Comparison of ENCODE assay signal across 1 cellular context in the genomic region with DNA sequence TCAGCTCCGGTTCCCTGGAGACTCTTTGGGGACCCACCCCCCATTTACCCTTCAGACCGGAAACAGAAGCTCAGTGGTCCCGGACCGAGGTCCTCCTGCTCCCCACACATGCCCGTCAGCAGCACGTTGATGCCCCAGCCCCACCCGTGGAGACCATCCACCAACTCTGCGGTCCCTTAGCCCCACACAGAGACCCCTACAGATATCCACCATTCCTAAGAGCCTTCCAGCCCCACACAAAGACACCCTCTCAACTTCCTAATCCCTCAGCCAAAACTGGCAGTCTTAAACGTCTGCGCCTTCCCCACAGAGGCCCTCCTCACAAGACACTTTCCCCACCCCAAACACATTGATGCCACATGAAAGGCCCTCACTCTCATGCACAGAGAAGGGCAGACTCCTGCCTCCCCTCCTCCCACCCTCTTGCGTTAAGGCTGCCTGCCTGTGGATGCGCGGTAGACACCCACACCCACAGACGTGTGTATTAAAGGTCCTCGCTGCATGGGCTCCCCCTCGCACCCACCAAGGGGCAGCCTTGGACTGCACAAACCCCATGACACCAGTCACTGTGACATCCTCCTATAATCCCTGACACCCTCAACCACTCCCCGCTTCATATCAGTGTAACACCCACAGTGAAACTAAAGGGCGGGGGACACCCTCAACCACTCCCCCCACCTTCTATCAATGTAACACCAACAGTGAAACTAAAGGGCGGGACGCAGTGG.
A peak's percentile ranks its signal among the peaks of the same experiment; 100 is the strongest.
TF ChIP-seq lines count a peak whose summit lies in the region.

No MANE protein-coding gene starts in this region.

TF ChIP-seq in HepG2, 621 proteins besides CTCF, POLR2A, EP300 and RAD21:
- TF ChIP-seq, protein P1, sequence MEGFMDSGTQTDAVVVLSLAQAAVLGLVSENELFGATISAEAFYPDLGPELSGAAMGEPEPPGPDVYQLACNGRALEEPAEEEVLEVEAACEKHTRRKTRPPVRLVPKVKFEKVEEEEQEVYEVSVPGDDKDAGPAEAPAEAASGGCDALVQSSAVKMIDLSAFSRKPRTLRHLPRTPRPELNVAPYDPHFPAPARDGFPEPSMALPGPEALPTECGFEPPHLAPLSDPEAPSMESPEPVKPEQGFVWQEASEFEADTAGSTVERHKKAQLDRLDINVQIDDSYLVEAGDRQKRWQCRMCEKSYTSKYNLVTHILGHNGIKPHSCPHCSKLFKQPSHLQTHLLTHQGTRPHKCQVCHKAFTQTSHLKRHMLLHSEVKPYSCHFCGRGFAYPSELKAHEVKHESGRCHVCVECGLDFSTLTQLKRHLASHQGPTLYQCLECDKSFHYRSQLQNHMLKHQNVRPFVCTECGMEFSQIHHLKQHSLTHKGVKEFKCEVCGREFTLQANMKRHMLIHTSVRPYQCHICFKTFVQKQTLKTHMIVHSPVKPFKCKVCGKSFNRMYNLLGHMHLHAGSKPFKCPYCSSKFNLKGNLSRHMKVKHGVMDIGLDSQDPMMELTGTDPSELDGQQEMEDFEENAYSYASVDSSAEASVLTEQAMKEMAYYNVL (CRISPR knock-in tag; IDR thresholded peaks at IDR 0.05; ENCODE audit: borderline replicate concordance) = no peak
- TF ChIP-seq ESRRA (CRISPR knock-in tag; IDR thresholded peaks at IDR 0.05; ENCODE audit: low read depth) (no peak), ZC3H13 (CRISPR knock-in tag; IDR thresholded peaks at IDR 0.05) (0 out of 2 replicates have a peak, but pooled peaks have one; percentile 26), ZNF672 (CRISPR knock-in tag; IDR thresholded peaks at IDR 0.05) (no peak), STAG1 (CRISPR knock-in tag; IDR thresholded peaks at IDR 0.05) (peak; percentile 71), ZBTB38 (CRISPR knock-in tag; IDR thresholded peaks at IDR 0.05) (peak; percentile 13; the same call in 1 of the 2 replicates), ZNF782 (CRISPR knock-in tag; IDR thresholded peaks at IDR 0.05; ENCODE audit: borderline replicate concordance) (0 out of 2 replicates have a peak, but pooled peaks have one; percentile 6), GRHL1 (CRISPR knock-in tag; conservative IDR thresholded peaks at IDR 0.05) (no peak), ZNF337 (CRISPR knock-in tag; IDR thresholded peaks at IDR 0.05; ENCODE audit: borderline replicate concordance, low read depth) (no peak), MAX (IDR thresholded peaks at IDR 0.05) (0 out of 2 replicates have a peak, but pooled peaks have one; percentile 8), KDM5B (CRISPR knock-in tag; IDR thresholded peaks at IDR 0.05; ENCODE audit: borderline replicate concordance) (no peak), SMC3 (IDR thresholded peaks at IDR 0.05; ENCODE audit: low read length) (peak; percentile 44), ZNF501 (CRISPR knock-in tag; IDR thresholded peaks at IDR 0.05) (no peak), CEBPB (IDR thresholded peaks at IDR 0.05; ENCODE audit: borderline replicate concordance, low read depth, low read length) (no peak), HDAC1 (CRISPR knock-in tag; IDR thresholded peaks at IDR 0.05) (peak; percentile 9; the same call in 1 of the 2 replicates), TBX2 (CRISPR knock-in tag; IDR thresholded peaks at IDR 0.05; ENCODE audit: borderline replicate concordance) (peak; percentile 35; the same call in 1 of the 2 replicates), SALL1 (CRISPR knock-in tag; IDR thresholded peaks at IDR 0.05) (peak; percentile 6; the same call in 1 of the 2 replicates), GATA4 (IDR thresholded peaks at IDR 0.05; ENCODE audit: borderline replicate concordance, low read depth) (no peak), YEATS4 (CRISPR knock-in tag; IDR thresholded peaks at IDR 0.05; ENCODE audit: borderline replicate concordance) (0 out of 2 replicates have a peak, but pooled peaks have one; percentile 8), ZNF296 (CRISPR knock-in tag; conservative IDR thresholded peaks at IDR 0.05) (0 out of 2 replicates have a peak, but pooled peaks have one; percentile 31), ZNF281 (CRISPR knock-in tag; IDR thresholded peaks at IDR 0.05; ENCODE audit: borderline replicate concordance) (no peak), ARNTL (CRISPR knock-in tag; IDR thresholded peaks at IDR 0.05) (0 out of 2 replicates have a peak, but pooled peaks have one; percentile 23), FOXJ3 (CRISPR knock-in tag; IDR thresholded peaks at IDR 0.05; ENCODE audit: borderline replicate concordance) (no peak), SP4 (CRISPR knock-in tag; IDR thresholded peaks at IDR 0.05) (0 out of 2 replicates have a peak, but pooled peaks have one; percentile 25), ZNF816 (CRISPR knock-in tag; IDR thresholded peaks at IDR 0.05; ENCODE audit: borderline replicate concordance) (no peak), AKAP8 (CRISPR knock-in tag; IDR thresholded peaks at IDR 0.05) (no peak), ZNF777 (CRISPR knock-in tag; IDR thresholded peaks at IDR 0.05) (no peak; the same call in 1 of the 2 replicates), ZNF788 (CRISPR knock-in tag; IDR thresholded peaks at IDR 0.05; ENCODE audit: borderline replicate concordance) (0 out of 2 replicates have a peak, but pooled peaks have one; percentile 15), ATM (IDR thresholded peaks at IDR 0.05; ENCODE audit: borderline replicate concordance) (no peak), ZNF382 (CRISPR knock-in tag; IDR thresholded peaks at IDR 0.05; ENCODE audit: borderline replicate concordance) (no peak)
- TF ChIP-seq, protein P2, sequence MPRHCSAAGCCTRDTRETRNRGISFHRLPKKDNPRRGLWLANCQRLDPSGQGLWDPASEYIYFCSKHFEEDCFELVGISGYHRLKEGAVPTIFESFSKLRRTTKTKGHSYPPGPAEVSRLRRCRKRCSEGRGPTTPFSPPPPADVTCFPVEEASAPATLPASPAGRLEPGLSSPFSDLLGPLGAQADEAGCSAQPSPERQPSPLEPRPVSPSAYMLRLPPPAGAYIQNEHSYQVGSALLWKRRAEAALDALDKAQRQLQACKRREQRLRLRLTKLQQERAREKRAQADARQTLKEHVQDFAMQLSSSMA (CRISPR knock-in tag; IDR thresholded peaks at IDR 0.05) = no peak
- TF ChIP-seq, protein P3, sequence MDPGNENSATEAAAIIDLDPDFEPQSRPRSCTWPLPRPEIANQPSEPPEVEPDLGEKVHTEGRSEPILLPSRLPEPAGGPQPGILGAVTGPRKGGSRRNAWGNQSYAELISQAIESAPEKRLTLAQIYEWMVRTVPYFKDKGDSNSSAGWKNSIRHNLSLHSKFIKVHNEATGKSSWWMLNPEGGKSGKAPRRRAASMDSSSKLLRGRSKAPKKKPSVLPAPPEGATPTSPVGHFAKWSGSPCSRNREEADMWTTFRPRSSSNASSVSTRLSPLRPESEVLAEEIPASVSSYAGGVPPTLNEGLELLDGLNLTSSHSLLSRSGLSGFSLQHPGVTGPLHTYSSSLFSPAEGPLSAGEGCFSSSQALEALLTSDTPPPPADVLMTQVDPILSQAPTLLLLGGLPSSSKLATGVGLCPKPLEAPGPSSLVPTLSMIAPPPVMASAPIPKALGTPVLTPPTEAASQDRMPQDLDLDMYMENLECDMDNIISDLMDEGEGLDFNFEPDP (CRISPR knock-in tag; conservative IDR thresholded peaks at IDR 0.05) = peak; percentile 93
- TF ChIP-seq, protein P4, sequence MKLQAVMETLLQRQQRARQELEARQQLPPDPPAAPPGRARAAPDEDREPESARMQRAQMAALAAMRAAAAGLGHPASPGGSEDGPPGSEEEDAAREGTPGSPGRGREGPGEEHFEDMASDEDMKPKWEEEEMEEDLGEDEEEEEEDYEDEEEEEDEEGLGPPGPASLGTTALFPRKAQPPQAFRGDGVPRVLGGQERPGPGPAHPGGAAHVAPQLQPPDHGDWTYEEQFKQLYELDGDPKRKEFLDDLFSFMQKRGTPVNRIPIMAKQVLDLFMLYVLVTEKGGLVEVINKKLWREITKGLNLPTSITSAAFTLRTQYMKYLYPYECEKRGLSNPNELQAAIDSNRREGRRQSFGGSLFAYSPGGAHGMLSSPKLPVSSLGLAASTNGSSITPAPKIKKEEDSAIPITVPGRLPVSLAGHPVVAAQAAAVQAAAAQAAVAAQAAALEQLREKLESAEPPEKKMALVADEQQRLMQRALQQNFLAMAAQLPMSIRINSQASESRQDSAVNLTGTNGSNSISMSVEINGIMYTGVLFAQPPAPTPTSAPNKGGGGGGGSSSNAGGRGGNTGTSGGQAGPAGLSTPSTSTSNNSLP (IDR thresholded peaks at IDR 0.05; ENCODE audit: low read depth, low read length) = no peak
